Comparison of ENCODE assay signal across 1 cellular context in the genomic region with DNA sequence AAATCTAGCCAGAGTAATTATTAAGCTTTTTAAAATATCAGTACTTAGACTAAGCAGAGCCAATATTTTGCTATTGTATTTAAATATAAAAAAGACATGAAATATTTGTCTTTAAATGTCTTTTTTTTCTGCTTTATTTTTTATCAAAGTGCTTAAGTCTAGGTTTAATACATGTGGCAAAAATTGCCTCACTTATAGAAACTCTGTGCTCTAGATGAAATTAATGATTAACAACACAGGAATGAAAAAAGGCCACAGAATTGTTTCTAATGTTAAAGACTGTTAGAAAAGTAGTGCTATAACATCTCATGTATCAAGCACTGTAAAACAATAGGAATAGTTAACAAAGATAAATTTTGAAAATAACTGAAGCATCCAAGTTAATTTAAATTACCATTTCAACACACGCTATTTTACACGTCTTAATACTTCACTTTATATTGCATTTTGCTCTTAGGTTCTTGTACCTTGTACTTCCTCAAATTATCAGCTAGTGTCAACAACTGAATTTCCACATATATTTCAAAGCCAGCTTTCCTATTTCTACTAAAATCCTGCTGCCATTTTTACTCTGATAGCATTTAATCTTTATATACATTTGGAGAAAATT.
A peak's percentile ranks its signal among the peaks of the same experiment; 100 is the strongest.
TF ChIP-seq lines count a peak whose summit lies in the region.

No MANE protein-coding gene starts in this region.

TF ChIP-seq in HepG2, 621 proteins besides CTCF, POLR2A, EP300 and RAD21 (continued from another document and continues in another):
- TF ChIP-seq PLRG1 (conservative IDR thresholded peaks at IDR 0.05): no peak
- TF ChIP-seq, protein P1, sequence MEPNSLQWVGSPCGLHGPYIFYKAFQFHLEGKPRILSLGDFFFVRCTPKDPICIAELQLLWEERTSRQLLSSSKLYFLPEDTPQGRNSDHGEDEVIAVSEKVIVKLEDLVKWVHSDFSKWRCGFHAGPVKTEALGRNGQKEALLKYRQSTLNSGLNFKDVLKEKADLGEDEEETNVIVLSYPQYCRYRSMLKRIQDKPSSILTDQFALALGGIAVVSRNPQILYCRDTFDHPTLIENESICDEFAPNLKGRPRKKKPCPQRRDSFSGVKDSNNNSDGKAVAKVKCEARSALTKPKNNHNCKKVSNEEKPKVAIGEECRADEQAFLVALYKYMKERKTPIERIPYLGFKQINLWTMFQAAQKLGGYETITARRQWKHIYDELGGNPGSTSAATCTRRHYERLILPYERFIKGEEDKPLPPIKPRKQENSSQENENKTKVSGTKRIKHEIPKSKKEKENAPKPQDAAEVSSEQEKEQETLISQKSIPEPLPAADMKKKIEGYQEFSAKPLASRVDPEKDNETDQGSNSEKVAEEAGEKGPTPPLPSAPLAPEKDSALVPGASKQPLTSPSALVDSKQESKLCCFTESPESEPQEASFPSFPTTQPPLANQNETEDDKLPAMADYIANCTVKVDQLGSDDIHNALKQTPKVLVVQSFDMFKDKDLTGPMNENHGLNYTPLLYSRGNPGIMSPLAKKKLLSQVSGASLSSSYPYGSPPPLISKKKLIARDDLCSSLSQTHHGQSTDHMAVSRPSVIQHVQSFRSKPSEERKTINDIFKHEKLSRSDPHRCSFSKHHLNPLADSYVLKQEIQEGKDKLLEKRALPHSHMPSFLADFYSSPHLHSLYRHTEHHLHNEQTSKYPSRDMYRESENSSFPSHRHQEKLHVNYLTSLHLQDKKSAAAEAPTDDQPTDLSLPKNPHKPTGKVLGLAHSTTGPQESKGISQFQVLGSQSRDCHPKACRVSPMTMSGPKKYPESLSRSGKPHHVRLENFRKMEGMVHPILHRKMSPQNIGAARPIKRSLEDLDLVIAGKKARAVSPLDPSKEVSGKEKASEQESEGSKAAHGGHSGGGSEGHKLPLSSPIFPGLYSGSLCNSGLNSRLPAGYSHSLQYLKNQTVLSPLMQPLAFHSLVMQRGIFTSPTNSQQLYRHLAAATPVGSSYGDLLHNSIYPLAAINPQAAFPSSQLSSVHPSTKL (CRISPR knock-in tag; IDR thresholded peaks at IDR 0.05): peak; percentile 60; the same call in 1 of the 2 replicates
- TF ChIP-seq, protein P2, sequence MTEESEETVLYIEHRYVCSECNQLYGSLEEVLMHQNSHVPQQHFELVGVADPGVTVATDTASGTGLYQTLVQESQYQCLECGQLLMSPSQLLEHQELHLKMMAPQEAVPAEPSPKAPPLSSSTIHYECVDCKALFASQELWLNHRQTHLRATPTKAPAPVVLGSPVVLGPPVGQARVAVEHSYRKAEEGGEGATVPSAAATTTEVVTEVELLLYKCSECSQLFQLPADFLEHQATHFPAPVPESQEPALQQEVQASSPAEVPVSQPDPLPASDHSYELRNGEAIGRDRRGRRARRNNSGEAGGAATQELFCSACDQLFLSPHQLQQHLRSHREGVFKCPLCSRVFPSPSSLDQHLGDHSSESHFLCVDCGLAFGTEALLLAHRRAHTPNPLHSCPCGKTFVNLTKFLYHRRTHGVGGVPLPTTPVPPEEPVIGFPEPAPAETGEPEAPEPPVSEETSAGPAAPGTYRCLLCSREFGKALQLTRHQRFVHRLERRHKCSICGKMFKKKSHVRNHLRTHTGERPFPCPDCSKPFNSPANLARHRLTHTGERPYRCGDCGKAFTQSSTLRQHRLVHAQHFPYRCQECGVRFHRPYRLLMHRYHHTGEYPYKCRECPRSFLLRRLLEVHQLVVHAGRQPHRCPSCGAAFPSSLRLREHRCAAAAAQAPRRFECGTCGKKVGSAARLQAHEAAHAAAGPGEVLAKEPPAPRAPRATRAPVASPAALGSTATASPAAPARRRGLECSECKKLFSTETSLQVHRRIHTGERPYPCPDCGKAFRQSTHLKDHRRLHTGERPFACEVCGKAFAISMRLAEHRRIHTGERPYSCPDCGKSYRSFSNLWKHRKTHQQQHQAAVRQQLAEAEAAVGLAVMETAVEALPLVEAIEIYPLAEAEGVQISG (CRISPR knock-in tag; IDR thresholded peaks at IDR 0.05): no peak
- TF ChIP-seq TBP (CRISPR knock-in tag; IDR thresholded peaks at IDR 0.05): no peak
- TF ChIP-seq, protein P3, sequence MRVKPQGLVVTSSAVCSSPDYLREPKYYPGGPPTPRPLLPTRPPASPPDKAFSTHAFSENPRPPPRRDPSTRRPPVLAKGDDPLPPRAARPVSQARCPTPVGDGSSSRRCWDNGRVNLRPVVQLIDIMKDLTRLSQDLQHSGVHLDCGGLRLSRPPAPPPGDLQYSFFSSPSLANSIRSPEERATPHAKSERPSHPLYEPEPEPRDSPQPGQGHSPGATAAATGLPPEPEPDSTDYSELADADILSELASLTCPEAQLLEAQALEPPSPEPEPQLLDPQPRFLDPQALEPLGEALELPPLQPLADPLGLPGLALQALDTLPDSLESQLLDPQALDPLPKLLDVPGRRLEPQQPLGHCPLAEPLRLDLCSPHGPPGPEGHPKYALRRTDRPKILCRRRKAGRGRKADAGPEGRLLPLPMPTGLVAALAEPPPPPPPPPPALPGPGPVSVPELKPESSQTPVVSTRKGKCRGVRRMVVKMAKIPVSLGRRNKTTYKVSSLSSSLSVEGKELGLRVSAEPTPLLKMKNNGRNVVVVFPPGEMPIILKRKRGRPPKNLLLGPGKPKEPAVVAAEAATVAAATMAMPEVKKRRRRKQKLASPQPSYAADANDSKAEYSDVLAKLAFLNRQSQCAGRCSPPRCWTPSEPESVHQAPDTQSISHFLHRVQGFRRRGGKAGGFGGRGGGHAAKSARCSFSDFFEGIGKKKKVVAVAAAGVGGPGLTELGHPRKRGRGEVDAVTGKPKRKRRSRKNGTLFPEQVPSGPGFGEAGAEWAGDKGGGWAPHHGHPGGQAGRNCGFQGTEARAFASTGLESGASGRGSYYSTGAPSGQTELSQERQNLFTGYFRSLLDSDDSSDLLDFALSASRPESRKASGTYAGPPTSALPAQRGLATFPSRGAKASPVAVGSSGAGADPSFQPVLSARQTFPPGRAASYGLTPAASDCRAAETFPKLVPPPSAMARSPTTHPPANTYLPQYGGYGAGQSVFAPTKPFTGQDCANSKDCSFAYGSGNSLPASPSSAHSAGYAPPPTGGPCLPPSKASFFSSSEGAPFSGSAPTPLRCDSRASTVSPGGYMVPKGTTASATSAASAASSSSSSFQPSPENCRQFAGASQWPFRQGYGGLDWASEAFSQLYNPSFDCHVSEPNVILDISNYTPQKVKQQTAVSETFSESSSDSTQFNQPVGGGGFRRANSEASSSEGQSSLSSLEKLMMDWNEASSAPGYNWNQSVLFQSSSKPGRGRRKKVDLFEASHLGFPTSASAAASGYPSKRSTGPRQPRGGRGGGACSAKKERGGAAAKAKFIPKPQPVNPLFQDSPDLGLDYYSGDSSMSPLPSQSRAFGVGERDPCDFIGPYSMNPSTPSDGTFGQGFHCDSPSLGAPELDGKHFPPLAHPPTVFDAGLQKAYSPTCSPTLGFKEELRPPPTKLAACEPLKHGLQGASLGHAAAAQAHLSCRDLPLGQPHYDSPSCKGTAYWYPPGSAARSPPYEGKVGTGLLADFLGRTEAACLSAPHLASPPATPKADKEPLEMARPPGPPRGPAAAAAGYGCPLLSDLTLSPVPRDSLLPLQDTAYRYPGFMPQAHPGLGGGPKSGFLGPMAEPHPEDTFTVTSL (CRISPR knock-in tag; IDR thresholded peaks at IDR 0.05; ENCODE audit: borderline replicate concordance): peak; percentile 82; the same call in 1 of the 2 replicates
- TF ChIP-seq, protein P4, sequence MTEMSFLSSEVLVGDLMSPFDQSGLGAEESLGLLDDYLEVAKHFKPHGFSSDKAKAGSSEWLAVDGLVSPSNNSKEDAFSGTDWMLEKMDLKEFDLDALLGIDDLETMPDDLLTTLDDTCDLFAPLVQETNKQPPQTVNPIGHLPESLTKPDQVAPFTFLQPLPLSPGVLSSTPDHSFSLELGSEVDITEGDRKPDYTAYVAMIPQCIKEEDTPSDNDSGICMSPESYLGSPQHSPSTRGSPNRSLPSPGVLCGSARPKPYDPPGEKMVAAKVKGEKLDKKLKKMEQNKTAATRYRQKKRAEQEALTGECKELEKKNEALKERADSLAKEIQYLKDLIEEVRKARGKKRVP (CRISPR knock-in tag; IDR thresholded peaks at IDR 0.05): no peak
- TF ChIP-seq ZFP1 (CRISPR knock-in tag; IDR thresholded peaks at IDR 0.05): no peak
- TF ChIP-seq FOXK1 (CRISPR knock-in tag; IDR thresholded peaks at IDR 0.05; ENCODE audit: borderline replicate concordance, low read depth): no peak
- peak; percentile 41; the same call in 1 of the 2 replicates for TF ChIP-seq CREM (IDR thresholded peaks at IDR 0.05)
- TF ChIP-seq CREM (CRISPR knock-in tag; IDR thresholded peaks at IDR 0.05): no peak
- no peak for TF ChIP-seq ZMYM2 (CRISPR knock-in tag; IDR thresholded peaks at IDR 0.05)
- peak; percentile 26; the same call in 1 of the 2 replicates for TF ChIP-seq GATAD2A (CRISPR knock-in tag; IDR thresholded peaks at IDR 0.05)
- TF ChIP-seq EZH2 (conservative IDR thresholded peaks at IDR 0.05; ENCODE audit: low read depth, low read length): no peak
- TF ChIP-seq SPEN (CRISPR knock-in tag; IDR thresholded peaks at IDR 0.05; ENCODE audit: low read depth): no peak
- TF ChIP-seq SETDB1 (CRISPR knock-in tag; IDR thresholded peaks at IDR 0.05; ENCODE audit: borderline replicate concordance): no peak
- no peak for TF ChIP-seq MED1 (CRISPR knock-in tag; IDR thresholded peaks at IDR 0.05)
- no peak for TF ChIP-seq ZNF549 (CRISPR knock-in tag; IDR thresholded peaks at IDR 0.05)
- TF ChIP-seq ZSCAN21 (CRISPR knock-in tag; IDR thresholded peaks at IDR 0.05; ENCODE audit: borderline replicate concordance): no peak
- TF ChIP-seq, protein P5, sequence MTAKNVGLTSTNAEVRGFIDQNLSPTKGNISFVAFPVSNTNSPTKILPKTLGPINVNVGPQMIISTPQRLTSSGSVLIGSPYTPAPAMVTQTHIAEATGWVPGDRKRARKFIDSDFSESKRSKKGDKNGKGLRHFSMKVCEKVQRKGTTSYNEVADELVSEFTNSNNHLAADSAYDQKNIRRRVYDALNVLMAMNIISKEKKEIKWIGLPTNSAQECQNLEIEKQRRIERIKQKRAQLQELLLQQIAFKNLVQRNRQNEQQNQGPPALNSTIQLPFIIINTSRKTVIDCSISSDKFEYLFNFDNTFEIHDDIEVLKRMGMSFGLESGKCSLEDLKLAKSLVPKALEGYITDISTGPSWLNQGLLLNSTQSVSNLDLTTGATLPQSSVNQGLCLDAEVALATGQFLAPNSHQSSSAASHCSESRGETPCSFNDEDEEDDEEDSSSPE (CRISPR knock-in tag; IDR thresholded peaks at IDR 0.05): no peak
- TF ChIP-seq HHEX (CRISPR knock-in tag; IDR thresholded peaks at IDR 0.05): no peak
- no peak for TF ChIP-seq ZZZ3 (CRISPR knock-in tag; IDR thresholded peaks at IDR 0.05; ENCODE audit: borderline replicate concordance)
- TF ChIP-seq NFIC (IDR thresholded peaks at IDR 0.05; ENCODE audit: low read length): peak; percentile 54; the same call in 1 of the 2 replicates
- TF ChIP-seq, protein P6, sequence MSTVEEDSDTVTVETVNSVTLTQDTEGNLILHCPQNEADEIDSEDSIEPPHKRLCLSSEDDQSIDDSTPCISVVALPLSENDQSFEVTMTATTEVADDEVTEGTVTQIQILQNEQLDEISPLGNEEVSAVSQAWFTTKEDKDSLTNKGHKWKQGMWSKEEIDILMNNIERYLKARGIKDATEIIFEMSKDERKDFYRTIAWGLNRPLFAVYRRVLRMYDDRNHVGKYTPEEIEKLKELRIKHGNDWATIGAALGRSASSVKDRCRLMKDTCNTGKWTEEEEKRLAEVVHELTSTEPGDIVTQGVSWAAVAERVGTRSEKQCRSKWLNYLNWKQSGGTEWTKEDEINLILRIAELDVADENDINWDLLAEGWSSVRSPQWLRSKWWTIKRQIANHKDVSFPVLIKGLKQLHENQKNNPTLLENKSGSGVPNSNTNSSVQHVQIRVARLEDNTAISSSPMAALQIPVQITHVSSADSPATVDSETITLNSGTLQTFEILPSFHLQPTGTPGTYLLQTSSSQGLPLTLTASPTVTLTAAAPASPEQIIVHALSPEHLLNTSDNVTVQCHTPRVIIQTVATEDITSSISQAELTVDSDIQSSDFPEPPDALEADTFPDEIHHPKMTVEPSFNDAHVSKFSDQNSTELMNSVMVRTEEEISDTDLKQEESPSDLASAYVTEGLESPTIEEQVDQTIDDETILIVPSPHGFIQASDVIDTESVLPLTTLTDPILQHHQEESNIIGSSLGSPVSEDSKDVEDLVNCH (CRISPR knock-in tag; IDR thresholded peaks at IDR 0.05): no peak
- TF ChIP-seq, protein P7, sequence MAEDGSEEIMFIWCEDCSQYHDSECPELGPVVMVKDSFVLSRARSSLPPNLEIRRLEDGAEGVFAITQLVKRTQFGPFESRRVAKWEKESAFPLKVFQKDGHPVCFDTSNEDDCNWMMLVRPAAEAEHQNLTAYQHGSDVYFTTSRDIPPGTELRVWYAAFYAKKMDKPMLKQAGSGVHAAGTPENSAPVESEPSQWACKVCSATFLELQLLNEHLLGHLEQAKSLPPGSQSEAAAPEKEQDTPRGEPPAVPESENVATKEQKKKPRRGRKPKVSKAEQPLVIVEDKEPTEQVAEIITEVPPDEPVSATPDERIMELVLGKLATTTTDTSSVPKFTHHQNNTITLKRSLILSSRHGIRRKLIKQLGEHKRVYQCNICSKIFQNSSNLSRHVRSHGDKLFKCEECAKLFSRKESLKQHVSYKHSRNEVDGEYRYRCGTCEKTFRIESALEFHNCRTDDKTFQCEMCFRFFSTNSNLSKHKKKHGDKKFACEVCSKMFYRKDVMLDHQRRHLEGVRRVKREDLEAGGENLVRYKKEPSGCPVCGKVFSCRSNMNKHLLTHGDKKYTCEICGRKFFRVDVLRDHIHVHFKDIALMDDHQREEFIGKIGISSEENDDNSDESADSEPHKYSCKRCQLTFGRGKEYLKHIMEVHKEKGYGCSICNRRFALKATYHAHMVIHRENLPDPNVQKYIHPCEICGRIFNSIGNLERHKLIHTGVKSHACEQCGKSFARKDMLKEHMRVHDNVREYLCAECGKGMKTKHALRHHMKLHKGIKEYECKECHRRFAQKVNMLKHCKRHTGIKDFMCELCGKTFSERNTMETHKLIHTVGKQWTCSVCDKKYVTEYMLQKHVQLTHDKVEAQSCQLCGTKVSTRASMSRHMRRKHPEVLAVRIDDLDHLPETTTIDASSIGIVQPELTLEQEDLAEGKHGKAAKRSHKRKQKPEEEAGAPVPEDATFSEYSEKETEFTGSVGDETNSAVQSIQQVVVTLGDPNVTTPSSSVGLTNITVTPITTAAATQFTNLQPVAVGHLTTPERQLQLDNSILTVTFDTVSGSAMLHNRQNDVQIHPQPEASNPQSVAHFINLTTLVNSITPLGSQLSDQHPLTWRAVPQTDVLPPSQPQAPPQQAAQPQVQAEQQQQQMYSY (CRISPR knock-in tag; IDR thresholded peaks at IDR 0.05): no peak
- no peak for TF ChIP-seq DPF2 (CRISPR knock-in tag; IDR thresholded peaks at IDR 0.05; ENCODE audit: borderline replicate concordance, low read depth)
- no peak for TF ChIP-seq MAFK (conservative IDR thresholded peaks at IDR 0.05 in 1 of 2, IDR thresholded peaks at IDR 0.05 in 1 of 2; ENCODE audit: low read length in 2 of 2)
- TF ChIP-seq, protein P8, sequence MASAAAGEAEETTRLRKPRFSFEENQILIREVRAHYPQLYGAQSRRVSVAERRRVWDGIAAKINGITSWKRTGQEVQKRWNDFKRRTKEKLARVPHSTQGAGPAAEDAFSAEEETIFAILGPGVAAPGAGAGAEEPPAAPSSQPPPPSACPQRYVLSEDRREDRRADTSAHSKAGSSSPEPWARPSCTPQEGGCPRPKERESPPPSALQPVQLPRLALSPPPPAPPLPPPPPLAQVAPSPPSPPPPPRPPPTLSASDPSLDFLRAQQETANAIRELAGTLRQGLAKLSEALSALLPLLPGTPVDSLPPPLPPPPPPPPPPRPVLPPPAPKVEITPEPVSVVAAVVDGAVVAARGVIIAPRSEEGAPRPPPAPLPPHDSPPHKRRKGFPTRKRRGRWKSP (CRISPR knock-in tag; IDR thresholded peaks at IDR 0.05): no peak
- TF ChIP-seq ZNF883 (CRISPR knock-in tag; IDR thresholded peaks at IDR 0.05; ENCODE audit: not compliant biosample characterization): no peak
- no peak for TF ChIP-seq CHD4 (IDR thresholded peaks at IDR 0.05; ENCODE audit: borderline replicate concordance, low read length)
